In the genomic region with DNA sequence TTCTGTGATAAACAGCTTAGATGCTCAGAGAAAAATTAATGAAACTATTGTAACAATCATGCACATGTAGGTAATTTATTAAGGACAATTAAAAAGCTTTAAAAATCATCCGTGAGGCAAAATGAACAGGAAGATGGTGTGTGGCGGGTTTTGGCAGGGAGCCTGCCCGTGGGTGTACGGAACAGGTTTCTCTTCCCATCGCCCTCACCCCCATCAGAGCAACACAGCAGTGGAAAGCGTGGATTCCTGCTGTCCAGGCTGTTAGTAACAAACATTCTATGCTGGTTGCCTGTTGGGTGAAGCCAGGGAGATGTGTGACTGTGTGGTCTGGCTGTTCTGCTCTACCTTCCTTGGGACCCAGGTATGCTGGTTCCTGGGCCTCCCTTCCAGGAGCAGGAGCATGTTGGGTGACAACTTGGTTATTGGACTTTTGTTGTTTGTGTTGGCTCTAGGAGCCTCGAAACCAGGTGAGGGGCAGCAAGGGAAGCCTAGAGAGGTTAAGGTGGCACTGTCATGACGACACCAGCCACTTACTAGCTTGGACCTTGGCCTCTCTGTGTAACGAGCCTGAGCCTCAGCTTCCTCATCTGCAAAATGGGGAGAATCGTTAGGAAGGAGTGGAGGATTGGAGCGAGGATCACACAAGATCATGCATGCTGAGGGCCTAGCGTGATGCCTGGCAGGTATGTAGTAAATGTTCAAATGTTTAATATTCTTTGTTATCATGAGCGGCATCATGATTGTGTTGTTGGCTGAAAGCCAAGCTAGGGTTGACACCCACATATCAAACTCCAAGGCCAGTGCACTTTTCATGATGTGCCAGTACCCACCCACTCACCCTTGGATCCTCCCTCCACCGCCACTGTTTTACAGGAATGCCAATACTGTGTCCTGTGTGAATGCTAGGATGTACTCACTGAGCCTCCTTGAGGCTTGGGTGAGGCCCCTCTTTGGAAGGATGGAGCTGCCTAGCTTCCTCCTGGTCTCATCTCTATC, we compare ENCODE assay signal across 23 cellular contexts.
DNase-seq lines count a peak whose midpoint lies in the region; ATAC-seq and TF ChIP-seq lines count a peak whose summit lies in the region.
"Had no signal": no experiment of that assay in that cellular context is flagged by ENCODE, and none has a peak within 500 bp of the region (broad histone marks: within the 10 kb centered on the region; RNA-seq: fewer than 3 reads in every experiment).

No MANE protein-coding gene starts in this region.

- H3K27ac ChIP-seq in VCaP (peak overlapping the region; percentile 37; the same call in 1 of the 2 replicates), mesenchymal stem cell (ENCODE audit: low read length, poor library complexity, severe bottlenecking) (no peak overlapping the region), upper lobe of left lung (no peak overlapping the region)
- H3K27ac ChIP-seq: body of pancreas, coronary artery, heart left ventricle, lower lobe of right lung, skin epidermis had no signal

- peak overlapping the region; percentile 3 for H3K27ac Mint-ChIP-seq in activated CD4-positive, alpha-beta T cell treated with anti-CD3 and anti-CD28 coated beads for 36 hours
- peak overlapping the region; percentile 89 for H3K27ac Mint-ChIP-seq in stimulated activated naive B cell treated with anti-CD40 and anti-IgM and Interleukin-4, amounts not matched to agents 10 μg/mL and 1 μg/mL and 100 μg/mL, for 72 hours
- H3K27ac Mint-ChIP-seq: activated CD4-positive, alpha-beta memory T cell treated with anti-CD3 and anti-CD28 coated beads for 36 hours; activated naive CD8-positive, alpha-beta T cell had no signal

- peaks cover 73% of the 10 kb centered on the region for H3K4me1 Mint-ChIP-seq in activated CD4-positive, alpha-beta T cell treated with anti-CD3 and anti-CD28 coated beads for 36 hours
- H3K4me1 Mint-ChIP-seq in stimulated activated naive B cell treated with anti-CD40 and anti-IgM and Interleukin-4, amounts not matched to agents 10 μg/mL and 1 μg/mL and 100 μg/mL, for 72 hours, result peaks cover 48 to 92% of the 10 kb centered on the region in 2 donors

- no peak overlapping the region for H2BK120ac ChIP-seq in mesenchymal stem cell (ENCODE audit: low read depth, low read length)

- no peak overlapping the region for H4K8ac ChIP-seq in mesenchymal stem cell (ENCODE audit: low read length)

- intact Hi-C loops in activated CD4-positive, alpha-beta T cell treated with anti-CD3 and anti-CD28 coated beads for 36 hours (cut with DNase I, micrococcal nuclease), result loop anchor here (10.0 kb wide), 2 partner anchors 56 to 706 kb away; no protein-coding TSS in a partner anchor

- WGBS in mesenchymal stem cell, result 98% methylated on average over 14 of the region's 14 CpGs
- WGBS in upper lobe of left lung, 2 donors, result 80 to 85% methylated on average over 14 of the region's 14 CpGs

- no peak for TF ChIP-seq EP300 in upper lobe of left lung (IDR thresholded peaks at IDR 0.05)

- TF ChIP-seq POLR2A in upper lobe of left lung (IDR thresholded peaks at IDR 0.05), result no peak

- peaks cover 46% of the 10 kb centered on the region for H3K79me1 ChIP-seq in mesenchymal stem cell (replicated peaks; ENCODE audit: low read length, poor library complexity, severe bottlenecking)

- no peak for DNase-seq in activated CD4-positive, alpha-beta T cell treated with anti-CD3 and anti-CD28 coated beads for 36 hours
- no peak for DNase-seq in activated CD4-positive, alpha-beta T cell treated with anti-CD3 and anti-CD28 coated beads for 1 hour
- DNase-seq in mesenchymal stem cell (no peak), upper lobe of left lung (no peak), KG1 (lab: John Stamatoyannopoulos, UW) (no peak)
- no peak for DNase-seq in stimulated activated naive B cell treated with anti-CD40 and anti-IgM and Interleukin-4, amounts not matched to agents 10 μg/mL and 1 μg/mL and 100 μg/mL, for 72 hours
- DNase-seq: activated CD4-positive, alpha-beta memory T cell treated with anti-CD3 and anti-CD28 coated beads for 36 hours; activated T-cell treated with anti-CD3 and anti-CD28 coated beads, Interleukin-2, amount 50 U/mL, for 1 hour; CD8-positive, alpha-beta memory T cell; DMS79; heart left ventricle; Kasumi-1; lower lobe of right lung; naive thymus-derived CD8-positive, alpha-beta T cell; NCI-H1092; stimulated activated CD4-positive, alpha-beta T cell treated with anti-CD3 and anti-CD28 coated beads, Interleukin-4, amount 100 ng/mL, for 24 hours had no signal

- H3K36me3 ChIP-seq in mesenchymal stem cell (ENCODE audit: control insufficient read depth in 1 of 2, insufficient read depth in 2 of 2, low read depth in 1 of 2, low read length in 2 of 2) (peaks cover 0 to 13% of the 10 kb centered on the region in 2 experiments), upper lobe of left lung (no peaks in the 10 kb centered on the region)
- H3K36me3 ChIP-seq: heart left ventricle, lower lobe of right lung had no signal

- POLR2A ChIA-PET in activated CD4-positive, alpha-beta T cell treated with anti-CD3 and anti-CD28 coated beads for 36 hours (lab: Charles Lee), result no interaction called here

- H3K9me3 Mint-ChIP-seq in activated CD4-positive, alpha-beta T cell treated with anti-CD3 and anti-CD28 coated beads for 36 hours (ENCODE audit: low read depth), result no peaks in the 10 kb centered on the region
- no peaks in the 10 kb centered on the region for H3K9me3 Mint-ChIP-seq in stimulated activated naive B cell treated with anti-CD40 and anti-IgM and Interleukin-4, amounts not matched to agents 10 μg/mL and 1 μg/mL and 100 μg/mL, for 72 hours
- H3K9me3 Mint-ChIP-seq: activated CD4-positive, alpha-beta memory T cell treated with anti-CD3 and anti-CD28 coated beads for 36 hours; CD8-positive, alpha-beta memory T cell; naive thymus-derived CD8-positive, alpha-beta T cell had no signal

- no peak overlapping the region for H3K23ac ChIP-seq in mesenchymal stem cell (ENCODE audit: low read length in 2 of 2)

- H3K9me3 ChIP-seq in mesenchymal stem cell (ENCODE audit: control insufficient read depth, low read length), result no peaks in the 10 kb centered on the region
- H3K9me3 ChIP-seq in upper lobe of left lung, result no peaks in the 10 kb centered on the region
- H3K9me3 ChIP-seq: body of pancreas, heart left ventricle, lower lobe of right lung had no signal

- no peaks in the 10 kb centered on the region for H3K27me3 Mint-ChIP-seq in activated CD4-positive, alpha-beta T cell treated with anti-CD3 and anti-CD28 coated beads for 36 hours
- no peaks in the 10 kb centered on the region for H3K27me3 Mint-ChIP-seq in stimulated activated naive B cell treated with anti-CD40 and anti-IgM and Interleukin-4, amounts not matched to agents 10 μg/mL and 1 μg/mL and 100 μg/mL, for 72 hours
- H3K27me3 Mint-ChIP-seq: activated CD4-positive, alpha-beta memory T cell treated with anti-CD3 and anti-CD28 coated beads for 36 hours; activated naive CD8-positive, alpha-beta T cell; naive thymus-derived CD8-positive, alpha-beta T cell had no signal

- peak overlapping the region in 1 of 2 experiments; percentile 8 for H3K18ac ChIP-seq in mesenchymal stem cell (ENCODE audit: low read depth in 1 of 2, low read length in 2 of 2)

- no peak overlapping the region for H3K9ac ChIP-seq in mesenchymal stem cell (ENCODE audit: low read length)

- H3K4me3 Mint-ChIP-seq in activated CD4-positive, alpha-beta T cell treated with anti-CD3 and anti-CD28 coated beads for 36 hours, result no peak overlapping the region
- peak overlapping the region in 1 of 2 donors; percentile 61 for H3K4me3 Mint-ChIP-seq in stimulated activated naive B cell treated with anti-CD40 and anti-IgM and Interleukin-4, amounts not matched to agents 10 μg/mL and 1 μg/mL and 100 μg/mL, for 72 hours
- H3K4me3 Mint-ChIP-seq: activated CD4-positive, alpha-beta memory T cell treated with anti-CD3 and anti-CD28 coated beads for 36 hours; activated naive CD8-positive, alpha-beta T cell; CD8-positive, alpha-beta memory T cell had no signal

- no peak overlapping the region for H2BK15ac ChIP-seq in mesenchymal stem cell (ENCODE audit: low read depth, poor library complexity, severe bottlenecking)

- no peak overlapping the region for H2BK5ac ChIP-seq in mesenchymal stem cell (ENCODE audit: low read depth, low read length, poor library complexity, severe bottlenecking)

- peaks cover 0 to 17% of the 10 kb centered on the region in 2 experiments for H3K27me3 ChIP-seq in mesenchymal stem cell (ENCODE audit: control insufficient read depth in 1 of 2, insufficient read depth in 1 of 2, low read length in 2 of 2)
- H3K27me3 ChIP-seq in upper lobe of left lung, result no peaks in the 10 kb centered on the region
- H3K27me3 ChIP-seq: body of pancreas, heart left ventricle had no signal

- peak overlapping the region; percentile 69 for H4K91ac ChIP-seq in mesenchymal stem cell (ENCODE audit: low read length)

- TF ChIP-seq CTCF in VCaP (conservative IDR thresholded peaks at IDR 0.05), result no peak
- no peak for TF ChIP-seq CTCF in upper lobe of left lung (IDR thresholded peaks at IDR 0.05)

- no peak overlapping the region for H3K4ac ChIP-seq in mesenchymal stem cell (ENCODE audit: low read depth in 1 of 2, low read length in 2 of 2)

- H2AFZ ChIP-seq in mesenchymal stem cell (ENCODE audit: low read depth, low read length), result no peak overlapping the region

- H3K4me1 ChIP-seq in mesenchymal stem cell (ENCODE audit: control insufficient read depth, insufficient read depth, low read depth, low read length) (peaks cover 16% of the 10 kb centered on the region), upper lobe of left lung (peaks cover 0 to 4% (median 0%) of the 10 kb centered on the region in 4 donors)
- H3K4me1 ChIP-seq: body of pancreas, lower lobe of right lung had no signal

- peak overlapping the region in 1 of 2 experiments; percentile 7 for H2BK12ac ChIP-seq in mesenchymal stem cell (ENCODE audit: low read length in 2 of 2)

- H2AK5ac ChIP-seq in mesenchymal stem cell (ENCODE audit: low read length, severe bottlenecking), result no peak overlapping the region

- CTCF ChIA-PET in activated CD4-positive, alpha-beta T cell treated with anti-CD3 and anti-CD28 coated beads for 36 hours (lab: Charles Lee), result interaction anchor here (0.8 kb wide), 1 partner anchor 397 kb away, joined by 3 read pairs; no protein-coding TSS in a partner anchor

- no peak overlapping the region for H3K4me2 ChIP-seq in mesenchymal stem cell (ENCODE audit: low read length, poor library complexity, severe bottlenecking)

- H3K36me3 Mint-ChIP-seq in activated CD4-positive, alpha-beta T cell treated with anti-CD3 and anti-CD28 coated beads for 36 hours (ENCODE audit: low read depth), result peaks cover 12% of the 10 kb centered on the region
- H3K36me3 Mint-ChIP-seq in stimulated activated naive B cell treated with anti-CD40 and anti-IgM and Interleukin-4, amounts not matched to agents 10 μg/mL and 1 μg/mL and 100 μg/mL, for 72 hours, result peaks cover 30 to 37% of the 10 kb centered on the region in 2 donors
- H3K36me3 Mint-ChIP-seq: activated CD4-positive, alpha-beta memory T cell treated with anti-CD3 and anti-CD28 coated beads for 36 hours had no signal

- H3K4me3 ChIP-seq in mesenchymal stem cell (ENCODE audit: insufficient read depth in 1 of 2, low read depth in 1 of 2, low read length in 2 of 2) (no peak overlapping the region), upper lobe of left lung (no peak overlapping the region)
- H3K4me3 ChIP-seq: body of pancreas, coronary artery, heart left ventricle, lower lobe of right lung, skin epidermis had no signal

- H3K14ac ChIP-seq in mesenchymal stem cell (ENCODE audit: low read length in 2 of 2), result peak overlapping the region in 1 of 2 experiments; percentile 35

- no peak for ATAC-seq in activated CD4-positive, alpha-beta T cell treated with anti-CD3 and anti-CD28 coated beads for 36 hours
- ATAC-seq in stimulated activated naive B cell treated with anti-CD40 and anti-IgM and Interleukin-4, amounts not matched to agents 10 μg/mL and 1 μg/mL and 100 μg/mL, for 72 hours (replicated peaks), result no peak
- ATAC-seq in upper lobe of left lung (ENCODE audit: low FRiP score in 2 of 2) (no peak), GM21528 (IDR thresholded peaks at IDR 0.05; ENCODE audit: low FRiP score, unreplicated experiment) (no peak)
- ATAC-seq: body of pancreas; HCT116; heart left ventricle; lower lobe of right lung; naive thymus-derived CD8-positive, alpha-beta T cell had no signal
